Comparison of ENCODE assay signal across 8 cellular contexts in the genomic region with DNA sequence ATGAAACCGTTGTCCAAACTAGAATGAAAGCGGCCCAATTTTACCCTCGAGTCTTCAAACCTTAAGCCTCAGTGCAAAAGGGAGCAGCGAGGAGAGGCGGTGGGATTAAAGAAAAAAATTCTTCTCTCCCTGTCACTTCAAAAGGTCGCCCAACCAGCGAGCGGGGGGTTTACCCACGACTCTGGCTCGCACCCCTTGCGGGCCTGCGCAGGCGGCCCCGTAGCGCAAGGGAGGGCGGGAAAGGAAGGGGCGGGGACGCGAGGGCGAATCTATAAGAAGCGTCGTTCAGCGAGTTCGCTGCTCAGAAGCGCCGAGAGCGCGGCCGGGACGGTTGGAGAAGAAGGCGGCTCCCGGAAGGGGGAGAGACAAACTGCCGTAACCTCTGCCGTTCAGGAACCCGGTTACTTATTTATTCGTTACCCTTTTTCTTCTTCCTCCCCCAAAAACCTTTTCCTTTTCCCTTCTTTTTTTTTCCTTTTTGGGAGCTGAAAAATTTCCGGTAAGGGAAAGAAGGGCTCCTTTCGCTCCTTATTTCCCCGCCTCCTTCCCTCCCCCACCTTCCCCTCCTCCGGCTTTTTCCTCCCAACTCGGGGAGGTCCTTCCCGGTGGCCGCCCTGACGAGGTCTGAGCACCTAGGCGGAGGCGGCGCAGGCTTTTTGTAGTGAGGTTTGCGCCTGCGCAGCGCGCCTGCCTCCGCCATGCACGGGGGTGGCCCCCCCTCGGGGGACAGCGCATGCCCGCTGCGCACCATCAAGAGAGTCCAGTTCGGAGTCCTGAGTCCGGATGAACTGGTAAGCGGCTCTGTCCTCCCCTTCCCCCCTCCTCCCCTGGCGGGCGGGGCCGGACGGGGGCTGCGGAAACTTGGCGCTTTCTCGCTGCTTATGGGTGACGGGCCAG. TPM values are rescaled to one million over a fixed set of nuclear protein-coding genes. Genes with fewer than 3 reads are reported as not detected.
DNase-seq lines count a peak whose midpoint lies in the region; ATAC-seq and TF ChIP-seq lines count a peak whose summit lies in the region.

Gene POLR2A, plus strand, starts transcription at position 300 of the 897 bp plus-strand sequence.

- intact Hi-C loops in cardiac septum (cut with DNase I): loop anchor here (1.0 to 2.0 kb wide), 3 partner anchors 46 to 133 kb away; partner anchors contain the start of genes FGF11 and TNFSF13

- peak within 1 kb of the TSS; percentile 100 for H3K27ac Mint-ChIP-seq in type B pancreatic cell

- 0 to 1% (median 1%) methylated on average over 51 to 67 of the region's 68 CpGs for WGBS in adipose tissue, 3 donors

- TF ChIP-seq CTCF in GM12872 (IDR thresholded peaks at IDR 0.05; ENCODE audit: insufficient read depth, low read depth, low read length) (0 out of 3 replicates have a peak, but pooled peaks have one; percentile 4), type B pancreatic cell (conservative IDR thresholded peaks at IDR 0.05) (peak; percentile 25)

- H3K4me1 Mint-ChIP-seq in type B pancreatic cell (ENCODE audit: unreplicated experiment): peaks cover 56% of the 10 kb centered on the region

- peak within 1 kb of the TSS; percentile 98 for H3K4me3 Mint-ChIP-seq in type B pancreatic cell

- peak; percentile 67 for ATAC-seq in HG02798 (IDR thresholded peaks at IDR 0.05; ENCODE audit: poor library complexity, unreplicated experiment)

- peak; percentile 95 for DNase-seq in NCI-H1436 (lab: John Stamatoyannopoulos, UW)
- peak; percentile 97 for DNase-seq in T follicular helper cell (ENCODE audit: low read depth)
- DNase-seq in cardiac septum (ENCODE audit: low spot score): peak; percentile 99
- DNase-seq in pons (ENCODE audit: low spot score): peak; percentile 98
- peak; percentile 98 for DNase-seq in type B pancreatic cell (ENCODE audit: extremely low spot score, unreplicated experiment)

- no peaks in the 10 kb centered on the region for H3K9me3 Mint-ChIP-seq in type B pancreatic cell

- peaks cover 14% of the 10 kb centered on the region for H3K36me3 Mint-ChIP-seq in type B pancreatic cell

- no peaks in the 10 kb centered on the region for H3K27me3 Mint-ChIP-seq in type B pancreatic cell

- peak within 1 kb of the TSS; percentile 99 for H3K27ac ChIP-seq in adipose tissue (ENCODE audit: low read depth, low read length)

RNA-seq across cellular contexts. Expression of gene POLR2A, which starts in this region (rescaled TPM):
- polyA plus RNA-seq in adipose tissue: 10 to 100 TPM; 20.9 to 35.4 (median 24.6) TPM
- total RNA-seq in cardiac septum (56.4 TPM), type B pancreatic cell (ENCODE audit: low replicate concordance) (175 and 244 TPM in 2 replicates)

Comparison
In these comparisons a context has a peak if more than half of its experiments do, and no peak if none do; other contexts are left out.
1. Peak in every context shown above with its lines: DNase-seq, ATAC-seq and H3K27ac ChIP-seq.